Comparison of ENCODE assay signal across 25 cellular contexts in the genomic region with DNA sequence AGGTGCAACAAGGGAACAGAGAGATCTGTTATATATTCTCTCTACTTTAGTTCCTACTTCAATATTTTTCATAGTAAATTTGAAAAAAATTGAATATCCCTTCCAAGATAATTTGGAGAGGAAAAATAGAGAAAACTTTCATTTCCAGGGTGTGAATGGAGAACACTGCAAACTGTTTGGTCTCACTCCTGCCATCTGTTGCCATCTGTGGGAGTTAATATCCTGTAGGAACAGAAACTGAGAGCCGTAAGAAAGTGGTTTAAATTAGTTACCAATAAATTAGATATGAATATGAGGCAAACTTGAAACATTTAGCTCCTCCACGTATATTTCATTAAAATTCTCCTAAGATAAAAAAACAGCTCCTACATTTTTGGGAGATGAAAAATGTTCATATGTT. TPM values are rescaled to one million over a fixed set of nuclear protein-coding genes. Genes with fewer than 3 reads are reported as not detected.
DNase-seq lines count a peak whose midpoint lies in the region; ATAC-seq, FAIRE-seq and TF ChIP-seq lines count a peak whose summit lies in the region.
"Had no signal": no experiment of that assay in that cellular context is flagged by ENCODE, and none has a peak within 500 bp of the region (broad histone marks: within the 10 kb centered on the region; RNA-seq: fewer than 3 reads in every experiment).

No MANE protein-coding gene starts in this region.

- intact Hi-C loops in CD4-positive, alpha-beta T cell (cut with DNase I, micrococcal nuclease): loop anchor here in 1 of 2 experiments (5.0 kb wide), 2 partner anchors 300 to 700 kb away; a partner anchor contains a TSS
- intact Hi-C loops in sigmoid colon (cut with DNase I): loop anchor here (10.0 kb wide), 2 partner anchors 148 to 468 kb away; no protein-coding TSS in a partner anchor

- peaks cover 32% of the 10 kb centered on the region for H3K36me3 Mint-ChIP-seq in CD4-positive, alpha-beta T cell (ENCODE audit: low read depth)
- H3K36me3 Mint-ChIP-seq in endothelial cell (ENCODE audit: low read depth, unreplicated experiment): no peaks in the 10 kb centered on the region

- peaks cover 68% of the 10 kb centered on the region for H3K4me1 Mint-ChIP-seq in CD4-positive, alpha-beta T cell (ENCODE audit: low read depth)
- H3K4me1 Mint-ChIP-seq in endothelial cell (ENCODE audit: unreplicated experiment): peaks cover 6% of the 10 kb centered on the region

- H3K4me1 ChIP-seq in sigmoid colon: peaks cover 0 to 25% (median 13%) of the 10 kb centered on the region in 4 donors

- peaks cover 0 to 8% (median 1%) of the 10 kb centered on the region in 4 donors for H3K36me3 ChIP-seq in sigmoid colon
- H3K36me3 ChIP-seq: left ventricle myocardium inferior, SJCRH30, thyroid gland had no signal

- TF ChIP-seq CTCF in CD4-positive, alpha-beta T cell (IDR thresholded peaks at IDR 0.05): no peak
- TF ChIP-seq CTCF in epithelial cell of proximal tubule (conservative IDR thresholded peaks at IDR 0.05; ENCODE audit: low read depth, low read length) (peak; percentile 14), sigmoid colon (IDR thresholded peaks at IDR 0.05) (no peak), endothelial cell (IDR thresholded peaks at IDR 0.05; ENCODE audit: unreplicated experiment) (no peak)

- no peaks in the 10 kb centered on the region for H3K9me3 Mint-ChIP-seq in CD4-positive, alpha-beta T cell
- no peaks in the 10 kb centered on the region for H3K9me3 Mint-ChIP-seq in endothelial cell (ENCODE audit: unreplicated experiment)
- H3K9me3 Mint-ChIP-seq: activated CD4-positive, alpha-beta T cell treated with anti-CD3 and anti-CD28 coated beads, Interleukin-2, amount 10 ng/mL, durations not matched to agents 7 days and 5 days; activated naive CD4-positive, alpha-beta T cell treated with anti-CD3 and anti-CD28 coated beads, Interleukin-2, amount 50 U/mL, for 72 hours; CD4-positive, CD25-positive, alpha-beta regulatory T cell; effector memory CD8-positive, alpha-beta T cell; immature natural killer cell; stimulated activated naive B cell treated with anti-CD40 and anti-IgM and Interleukin-4, amounts not matched to agents 10 μg/mL and 1 μg/mL and 100 μg/mL, for 72 hours; T-helper 1 cell treated with Interleukin-12 subunit alpha and Interleukin-12 subunit beta and Interleukin-4 antibody, amounts not matched to agents 30 μg/mL and 1 μg/mL, for 36 hours had no signal

- TF ChIP-seq EP300 in sigmoid colon (IDR thresholded peaks at IDR 0.05): no peak

- no peak overlapping the region for H3K4me3 ChIP-seq in epithelial cell of proximal tubule (ENCODE audit: low read depth, low read length)
- H3K4me3 ChIP-seq in sigmoid colon: no peak overlapping the region
- H3K4me3 ChIP-seq: heart right ventricle, left ventricle myocardium inferior, SJCRH30, thyroid gland had no signal

- no peaks in the 10 kb centered on the region for H3K9me3 ChIP-seq in CD4-positive, alpha-beta T cell (ENCODE audit: control insufficient read depth, low read length)
- H3K9me3 ChIP-seq in sigmoid colon: no peaks in the 10 kb centered on the region
- H3K9me3 ChIP-seq: heart right ventricle, left ventricle myocardium inferior, SJCRH30, thyroid gland had no signal

- ATAC-seq in CD4-positive, alpha-beta T cell (ENCODE audit: poor library complexity): no peak
- ATAC-seq in HG03378 (IDR thresholded peaks at IDR 0.05; ENCODE audit: unreplicated experiment): peak; percentile 36
- ATAC-seq: activated naive CD4-positive, alpha-beta T cell treated with anti-CD3 and anti-CD28 coated beads, Interleukin-2, amount 50 U/mL, for 72 hours; effector memory CD8-positive, alpha-beta T cell; heart right ventricle; stimulated activated naive B cell treated with anti-CD40 and anti-IgM and Interleukin-4, amounts not matched to agents 10 μg/mL and 1 μg/mL and 100 μg/mL, for 72 hours had no signal

- FAIRE-seq in GM19239 (lab: Jason Lieb, UNC): peak; percentile 74
- FAIRE-seq: astrocyte, colon had no signal

- H3K27me3 Mint-ChIP-seq in CD4-positive, alpha-beta T cell: no peaks in the 10 kb centered on the region
- no peaks in the 10 kb centered on the region for H3K27me3 Mint-ChIP-seq in endothelial cell (ENCODE audit: unreplicated experiment)
- H3K27me3 Mint-ChIP-seq: activated CD4-positive, alpha-beta T cell treated with anti-CD3 and anti-CD28 coated beads, Interleukin-2, amount 10 ng/mL, durations not matched to agents 7 days and 5 days; CD4-positive, CD25-positive, alpha-beta regulatory T cell; effector memory CD8-positive, alpha-beta T cell; progenitor cell of endocrine pancreas; stimulated activated naive B cell treated with anti-CD40 and anti-IgM and Interleukin-4, amounts not matched to agents 10 μg/mL and 1 μg/mL and 100 μg/mL, for 72 hours had no signal

- H3K27me3 ChIP-seq in CD4-positive, alpha-beta T cell (ENCODE audit: control insufficient read depth, insufficient read depth, low read length): no peaks in the 10 kb centered on the region
- no peaks in the 10 kb centered on the region for H3K27me3 ChIP-seq in sigmoid colon
- H3K27me3 ChIP-seq: heart right ventricle, SJCRH30, thyroid gland had no signal

- no peak for TF ChIP-seq POLR2A in sigmoid colon (IDR thresholded peaks at IDR 0.05)

- H3K27ac Mint-ChIP-seq in CD4-positive, alpha-beta T cell: peak overlapping the region; percentile 34
- no peak overlapping the region for H3K27ac Mint-ChIP-seq in endothelial cell (ENCODE audit: unreplicated experiment)
- H3K27ac Mint-ChIP-seq: activated CD4-positive, alpha-beta T cell treated with anti-CD3 and anti-CD28 coated beads, Interleukin-2, amount 10 ng/mL, durations not matched to agents 7 days and 5 days; activated naive CD4-positive, alpha-beta T cell treated with anti-CD3 and anti-CD28 coated beads, Interleukin-2, amount 50 U/mL, for 72 hours; stimulated activated naive B cell treated with anti-CD40 and anti-IgM and Interleukin-4, amounts not matched to agents 10 μg/mL and 1 μg/mL and 100 μg/mL, for 72 hours; T-helper 1 cell treated with Interleukin-12 subunit alpha and Interleukin-12 subunit beta and Interleukin-4 antibody, amounts not matched to agents 30 μg/mL and 1 μg/mL, for 36 hours had no signal

- peak overlapping the region; percentile 65 for H3K4me3 Mint-ChIP-seq in CD4-positive, alpha-beta T cell
- H3K4me3 Mint-ChIP-seq in endothelial cell (ENCODE audit: unreplicated experiment): no peak overlapping the region
- H3K4me3 Mint-ChIP-seq: activated CD4-positive, alpha-beta T cell treated with anti-CD3 and anti-CD28 coated beads, Interleukin-2, amount 10 ng/mL, durations not matched to agents 7 days and 5 days; effector memory CD8-positive, alpha-beta T cell; immature natural killer cell; stimulated activated naive B cell treated with anti-CD40 and anti-IgM and Interleukin-4, amounts not matched to agents 10 μg/mL and 1 μg/mL and 100 μg/mL, for 72 hours; T-helper 1 cell treated with Interleukin-12 subunit alpha and Interleukin-12 subunit beta and Interleukin-4 antibody, amounts not matched to agents 30 μg/mL and 1 μg/mL, for 36 hours had no signal

- POLR2A ChIA-PET in CD4-positive, alpha-beta T cell (lab: Charles Lee): no interaction called here

- DNase-seq in CD4-positive, alpha-beta T cell: no peak
- DNase-seq in GM19239 (ENCODE audit: insufficient read length, low spot score) (no peak), epithelial cell of proximal tubule (ENCODE audit: low read depth) (no peak), NOMO-1 (lab: John Stamatoyannopoulos, UW; ENCODE audit: unreplicated experiment in 2 of 2) (no peak), sigmoid colon (no peak), endothelial cell (ENCODE audit: low spot score) (no peak), RPMI8226 (no peak)
- DNase-seq: activated CD4-positive, alpha-beta T cell treated with anti-CD3 and anti-CD28 coated beads, Interleukin-2, amount 10 ng/mL, durations not matched to agents 7 days and 5 days; CD4-positive, CD25-positive, alpha-beta regulatory T cell; effector memory CD8-positive, alpha-beta T cell; heart right ventricle; immature natural killer cell; left ventricle myocardium inferior; NCI-H69; SJCRH30; stimulated activated CD4-positive, alpha-beta T cell treated with anti-CD3 and anti-CD28 coated beads, Interleukin-1b, Interleukin-23, amount 100 ng/mL, for 48 hours; stimulated activated naive B cell treated with anti-CD40 and anti-IgM and Interleukin-4, amounts not matched to agents 10 μg/mL and 1 μg/mL and 100 μg/mL, for 72 hours; thyroid gland had no signal

- CTCF ChIA-PET in CD4-positive, alpha-beta T cell (lab: Charles Lee): no interaction called here

- WGBS in sigmoid colon, 2 donors: 75% methylated on average over 2 of the region's 2 CpGs

- no peak overlapping the region for H3K27ac ChIP-seq in CD4-positive, alpha-beta T cell (ENCODE audit: low read depth, low read length)
- no peak overlapping the region for H3K27ac ChIP-seq in sigmoid colon
- H3K27ac ChIP-seq: heart right ventricle, left ventricle myocardium inferior, SJCRH30, thyroid gland, VCaP had no signal

RNA-seq across cellular contexts. Expression of a gene that starts 4.2 kb away (rescaled TPM):
- 10 to 100 TPM; 17.9 to 18.1 TPM for total RNA-seq in CD4-positive, alpha-beta T cell
- total RNA-seq in epithelial cell of proximal tubule: 6.1 and 8.0 TPM in 2 replicates
- 10 to 100 TPM; 15.6 to 18.6 (median 17.2) TPM for total RNA-seq in sigmoid colon
- polyA plus RNA-seq in sigmoid colon: 1 to 10 TPM; 1.8 to 7.1 (median 3.6) TPM
- total RNA-seq in endothelial cell (ENCODE audit: unreplicated experiment): 16.7 TPM
